8 cellular contexts compared by ENCODE assay signal in genomic region chr17:58112970-58113631, GRCh38. TPM values are rescaled to one million over a fixed set of nuclear protein-coding genes. Genes with fewer than 3 reads are reported as not detected.
A peak's percentile ranks its signal among the peaks of the same experiment; 100 is the strongest.
DNase-seq lines count a peak whose midpoint lies in the region; ATAC-seq and TF ChIP-seq lines count a peak whose summit lies in the region.

No MANE protein-coding gene starts in this region.

- ATAC-seq in HG02970 (IDR thresholded peaks at IDR 0.05; ENCODE audit: low FRiP score, unreplicated experiment) = no peak

- no peak overlapping the region for H3K27ac Mint-ChIP-seq in activated T-helper 1 cell treated with anti-CD3 and anti-CD28 coated beads, Interleukin-12 subunit alpha, Interleukin-12 subunit beta, Interleukin-2, Interleukin-4 antibody, amounts not matched to agents 30 ng/mL and 10 ng/mL and 1 ng/mL, durations not matched to agents 14 hours and 24 hours and 36 hours

- H3K27me3 ChIP-seq in testis = no peaks in the 10 kb centered on the region

- no peaks in the 10 kb centered on the region for H3K36me3 ChIP-seq in testis (ENCODE audit: low read depth, missing control alignments)

- peaks cover 6% of the 10 kb centered on the region for H3K4me1 Mint-ChIP-seq in activated T-helper 1 cell treated with anti-CD3 and anti-CD28 coated beads, Interleukin-12 subunit alpha, Interleukin-12 subunit beta, Interleukin-2, Interleukin-4 antibody, amounts not matched to agents 30 ng/mL and 10 ng/mL and 1 ng/mL, durations not matched to agents 14 hours and 24 hours and 36 hours (ENCODE audit: low read depth)

- peak; percentile 37 for DNase-seq in DMS79 treated with DMSO at 0.1 percent for 48 hours (lab: John Stamatoyannopoulos, UW)
- peak; percentile 59 for DNase-seq in M059J (ENCODE audit: low read depth)
- DNase-seq in RPMI8226 = peak; percentile 80
- peak; percentile 70 for DNase-seq in activated T-helper 1 cell treated with anti-CD3 and anti-CD28 coated beads, Interleukin-12 subunit alpha, Interleukin-12 subunit beta, Interleukin-2, Interleukin-4 antibody, amounts not matched to agents 30 ng/mL and 10 ng/mL and 1 ng/mL, durations not matched to agents 14 hours and 24 hours and 36 hours (ENCODE audit: low spot score)
- DNase-seq in fibroblast of villous mesenchyme (ENCODE audit: low read depth) = peak; percentile 68
- DNase-seq in occipital lobe (lab: John Stamatoyannopoulos, UW) = peak; percentile 53
- DNase-seq in testis = peak; percentile 90

- no peak overlapping the region for H3K4me3 ChIP-seq in fibroblast of villous mesenchyme (ENCODE audit: low read depth, low read length)
- no peak overlapping the region for H3K4me3 ChIP-seq in testis

- intact Hi-C loops in activated T-helper 1 cell treated with anti-CD3 and anti-CD28 coated beads, Interleukin-12 subunit alpha, Interleukin-12 subunit beta, Interleukin-2, Interleukin-4 antibody, amounts not matched to agents 30 ng/mL and 10 ng/mL and 1 ng/mL, durations not matched to agents 14 hours and 24 hours and 36 hours (cut with micrococcal nuclease) = loop anchor here (1.0 to 2.0 kb wide), 6 partner anchors 29 to 262 kb away; partner anchors contain the start of genes MRPS23 and SRSF1
- intact Hi-C loops in testis (cut with DNase I; ENCODE audit: low total_unique reads) = loop anchor here (10.0 kb wide), 1 partner anchor 258 kb away; the partner anchor contains the start of gene MRPS23

- TF ChIP-seq POLR2A in testis (IDR thresholded peaks at IDR 0.05) = no peak

- H3K4me1 ChIP-seq in testis = no peaks in the 10 kb centered on the region

- no peaks in the 10 kb centered on the region for H3K9me3 ChIP-seq in testis

- TF ChIP-seq CTCF in fibroblast of villous mesenchyme (IDR thresholded peaks at IDR 0.05; ENCODE audit: insufficient read depth, low read depth, low read length) (peak; percentile 95), testis (IDR thresholded peaks at IDR 0.05) (peak; percentile 80 to 93 (median 88))

- H3K27me3 Mint-ChIP-seq in activated T-helper 1 cell treated with anti-CD3 and anti-CD28 coated beads, Interleukin-12 subunit alpha, Interleukin-12 subunit beta, Interleukin-2, Interleukin-4 antibody, amounts not matched to agents 30 ng/mL and 10 ng/mL and 1 ng/mL, durations not matched to agents 14 hours and 24 hours and 36 hours (ENCODE audit: insufficient read depth) = peaks cover 11% of the 10 kb centered on the region

- no peaks in the 10 kb centered on the region for H3K9me3 Mint-ChIP-seq in activated T-helper 1 cell treated with anti-CD3 and anti-CD28 coated beads, Interleukin-12 subunit alpha, Interleukin-12 subunit beta, Interleukin-2, Interleukin-4 antibody, amounts not matched to agents 30 ng/mL and 10 ng/mL and 1 ng/mL, durations not matched to agents 14 hours and 24 hours and 36 hours

- H3K27ac ChIP-seq in testis = no peak overlapping the region

- WGBS in testis, 2 donors = 33% methylated on average over 16 to 17 of the region's 17 CpGs

- no peak overlapping the region for H3K4me3 Mint-ChIP-seq in activated T-helper 1 cell treated with anti-CD3 and anti-CD28 coated beads, Interleukin-12 subunit alpha, Interleukin-12 subunit beta, Interleukin-2, Interleukin-4 antibody, amounts not matched to agents 30 ng/mL and 10 ng/mL and 1 ng/mL, durations not matched to agents 14 hours and 24 hours and 36 hours

- H3K36me3 Mint-ChIP-seq in activated T-helper 1 cell treated with anti-CD3 and anti-CD28 coated beads, Interleukin-12 subunit alpha, Interleukin-12 subunit beta, Interleukin-2, Interleukin-4 antibody, amounts not matched to agents 30 ng/mL and 10 ng/mL and 1 ng/mL, durations not matched to agents 14 hours and 24 hours and 36 hours (ENCODE audit: low read depth) = no peaks in the 10 kb centered on the region

RNA-seq across cellular contexts. Expression of gene DYNLL2, which starts 29.9 kb away (rescaled TPM):
- 12.9 and 13.2 TPM in 2 replicates for total RNA-seq in M059J (2014; rRNA removed; shearing (Covaris generic))
- total RNA-seq in activated T-helper 1 cell treated with anti-CD3 and anti-CD28 coated beads, Interleukin-12 subunit alpha, Interleukin-12 subunit beta, Interleukin-2, Interleukin-4 antibody, amounts not matched to agents 30 ng/mL and 10 ng/mL and 1 ng/mL, durations not matched to agents 14 hours and 24 hours and 36 hours = 35.8 and 37.6 TPM in 2 replicates
- total RNA-seq in fibroblast of villous mesenchyme (11.6 and 12.5 TPM in 2 replicates), occipital lobe (41.2 TPM), testis (10 to 100 TPM; 33.6 to 36.7 TPM)
- polyA plus RNA-seq in testis (ENCODE audit: insufficient read depth, low read depth, low replicate concordance) = 52.7 TPM

RNA-seq across cellular contexts. Expression of gene OR4D1, which starts 35.1 kb away (rescaled TPM):
- not detected in 2 replicates for total RNA-seq in M059J (2014; rRNA removed; shearing (Covaris generic))
- 0.10 and 0.26 TPM in 2 replicates for total RNA-seq in activated T-helper 1 cell treated with anti-CD3 and anti-CD28 coated beads, Interleukin-12 subunit alpha, Interleukin-12 subunit beta, Interleukin-2, Interleukin-4 antibody, amounts not matched to agents 30 ng/mL and 10 ng/mL and 1 ng/mL, durations not matched to agents 14 hours and 24 hours and 36 hours
- total RNA-seq in fibroblast of villous mesenchyme (under 0.01 TPM in 1 of 2 replicates, not detected in the other), occipital lobe (under 0.01 TPM), testis (under 1 TPM; 0.06 to 0.39 TPM)
- 0.18 TPM for polyA plus RNA-seq in testis (ENCODE audit: insufficient read depth, low read depth, low replicate concordance)

RNA-seq across cellular contexts. Expression of gene OR4D2, which starts 53.7 kb away (rescaled TPM):
- not detected in 2 replicates for total RNA-seq in M059J (2014; rRNA removed; shearing (Covaris generic))
- not detected in 2 replicates for total RNA-seq in activated T-helper 1 cell treated with anti-CD3 and anti-CD28 coated beads, Interleukin-12 subunit alpha, Interleukin-12 subunit beta, Interleukin-2, Interleukin-4 antibody, amounts not matched to agents 30 ng/mL and 10 ng/mL and 1 ng/mL, durations not matched to agents 14 hours and 24 hours and 36 hours
- not detected in 2 replicates for total RNA-seq in fibroblast of villous mesenchyme
- total RNA-seq in occipital lobe = not detected
- total RNA-seq in testis = not detected
- polyA plus RNA-seq in testis (ENCODE audit: insufficient read depth, low read depth, low replicate concordance) = not detected

Comparison
In these comparisons a context has a peak if more than half of its experiments do, and no peak if none do; other contexts are left out.
1. DNase-seq: peak in every context shown above with its lines; median percentile 90 in testis; 80 in RPMI8226; 70 in activated T-helper 1 cell treated with anti-CD3 and anti-CD28 coated beads, Interleukin-12 subunit alpha, Interleukin-12 subunit beta, Interleukin-2, Interleukin-4 antibody, amounts not matched to agents 30 ng/mL and 10 ng/mL and 1 ng/mL, durations not matched to agents 14 hours and 24 hours and 36 hours; 68 in fibroblast of villous mesenchyme; 59 in M059J; 53 in occipital lobe; 37 in DMS79 treated with DMSO at 0.1 percent for 48 hours.